ENCODE assay signal across 1 cellular context in genomic region chr21:36135391-36136094, GRCh38.
TF ChIP-seq lines count a peak whose summit lies in the region.

No MANE protein-coding gene starts in this region.

TF ChIP-seq in HEK293, 187 proteins besides CTCF, POLR2A, EP300 and RAD21 (continued from another document and continues in another):
- TF ChIP-seq PRDM2 (tag by site-specific recombination; IDR thresholded peaks at IDR 0.05; ENCODE audit: borderline replicate concordance) = peak; percentile 100
- no peak for TF ChIP-seq SCRT1 (tag by site-specific recombination; IDR thresholded peaks at IDR 0.05; ENCODE audit: borderline replicate concordance)
- no peak for TF ChIP-seq GLI4 (tag by site-specific recombination; IDR thresholded peaks at IDR 0.05)
- peak; percentile 28; the same call in 1 of the 2 replicates for TF ChIP-seq REST (tag by site-specific recombination; IDR thresholded peaks at IDR 0.05)
- no peak for TF ChIP-seq ZNF354C (tag by site-specific recombination; IDR thresholded peaks at IDR 0.05; ENCODE audit: borderline replicate concordance, low read depth)
- peak; percentile 89 for TF ChIP-seq SP2 (tag by site-specific recombination; IDR thresholded peaks at IDR 0.05)
- no peak for TF ChIP-seq BCL6B (tag by site-specific recombination; IDR thresholded peaks at IDR 0.05)
- peak; percentile 94 for TF ChIP-seq ZBTB26 (tag by site-specific recombination; optimal IDR thresholded peaks at IDR 0.05)
- TF ChIP-seq ZBTB8A (tag by site-specific recombination; IDR thresholded peaks at IDR 0.05) = peak; percentile 93
- TF ChIP-seq ZNF560 (tag by site-specific recombination; IDR thresholded peaks at IDR 0.05; ENCODE audit: borderline replicate concordance) = no peak
- TF ChIP-seq SETDB1 (IDR thresholded peaks at IDR 0.05; ENCODE audit: insufficient read length, low read length) = no peak
- peak; percentile 86 for TF ChIP-seq ZNF561 (tag by site-specific recombination; IDR thresholded peaks at IDR 0.05; ENCODE audit: borderline replicate concordance)
- peak; percentile 90 for TF ChIP-seq ZIC2 (tag by site-specific recombination; IDR thresholded peaks at IDR 0.05)
- no peak for TF ChIP-seq ZNF404 (tag by site-specific recombination; IDR thresholded peaks at IDR 0.05)
- TF ChIP-seq ZNF624 (tag by site-specific recombination; IDR thresholded peaks at IDR 0.05) = no peak
- no peak for TF ChIP-seq AEBP2 (tag by site-specific recombination; IDR thresholded peaks at IDR 0.05; ENCODE audit: borderline replicate concordance)
- no peak for TF ChIP-seq RBAK (tag by site-specific recombination; IDR thresholded peaks at IDR 0.05)
- no peak for TF ChIP-seq GLI2 (tag by site-specific recombination; IDR thresholded peaks at IDR 0.05; ENCODE audit: borderline replicate concordance, low read depth)
- TF ChIP-seq ZSCAN5A (tag by site-specific recombination; IDR thresholded peaks at IDR 0.05) = peak; percentile 85; the same call in 1 of the 2 replicates
- TF ChIP-seq ZNF366 (tag by site-specific recombination; conservative IDR thresholded peaks at IDR 0.05) = no peak
- 0 out of 2 replicates have a peak, but pooled peaks have one; percentile 32 for TF ChIP-seq ZNF184 (tag by site-specific recombination; IDR thresholded peaks at IDR 0.05)
- no peak for TF ChIP-seq ZNF16 (tag by site-specific recombination; IDR thresholded peaks at IDR 0.05; ENCODE audit: low read depth)
- TF ChIP-seq ZNF266 (tag by site-specific recombination; IDR thresholded peaks at IDR 0.05; ENCODE audit: low read depth) = no peak
- no peak for TF ChIP-seq ZNF211 (tag by site-specific recombination; IDR thresholded peaks at IDR 0.05; ENCODE audit: low read depth)
- TF ChIP-seq ZNF223 (tag by site-specific recombination; IDR thresholded peaks at IDR 0.05) = no peak
- TF ChIP-seq TSHZ1 (tag by site-specific recombination; IDR thresholded peaks at IDR 0.05; ENCODE audit: borderline replicate concordance) = peak; percentile 10; the same call in 1 of the 2 replicates
- no peak; the same call in 1 of the 2 replicates for TF ChIP-seq ZNF837 (tag by site-specific recombination; IDR thresholded peaks at IDR 0.05)
- TF ChIP-seq ELK4 (IDR thresholded peaks at IDR 0.05; ENCODE audit: borderline replicate concordance, low read depth, low read length) = no peak
- no peak for TF ChIP-seq ZNF239 (tag by site-specific recombination; IDR thresholded peaks at IDR 0.05)
- 0 out of 2 replicates have a peak, but pooled peaks have one; percentile 27 for TF ChIP-seq KLF16 (tag by site-specific recombination; IDR thresholded peaks at IDR 0.05)
- TF ChIP-seq ZNF146 (tag by site-specific recombination; IDR thresholded peaks at IDR 0.05) = no peak; the same call in 1 of the 2 replicates
- TF ChIP-seq KLF7 (tag by site-specific recombination; IDR thresholded peaks at IDR 0.05; ENCODE audit: borderline replicate concordance) = peak; percentile 93
- TF ChIP-seq ZNF10 (tag by site-specific recombination; IDR thresholded peaks at IDR 0.05) = peak; percentile 18; the same call in 1 of the 2 replicates
- peak; percentile 94 for TF ChIP-seq PRDM1 (tag by site-specific recombination; IDR thresholded peaks at IDR 0.05)
- no peak for TF ChIP-seq SCRT2 (tag by site-specific recombination; IDR thresholded peaks at IDR 0.05)
- TF ChIP-seq ZNF544 (tag by site-specific recombination; IDR thresholded peaks at IDR 0.05) = no peak
- no peak for TF ChIP-seq ZNF768 (tag by site-specific recombination; IDR thresholded peaks at IDR 0.05)
- no peak; the same call in 1 of the 2 replicates for TF ChIP-seq ZFP37 (tag by site-specific recombination; IDR thresholded peaks at IDR 0.05)
- TF ChIP-seq PBX3 (CRISPR knock-in tag; IDR thresholded peaks at IDR 0.05) = no peak
